ENCODE assay signal across 8 cellular contexts in the genomic region with DNA sequence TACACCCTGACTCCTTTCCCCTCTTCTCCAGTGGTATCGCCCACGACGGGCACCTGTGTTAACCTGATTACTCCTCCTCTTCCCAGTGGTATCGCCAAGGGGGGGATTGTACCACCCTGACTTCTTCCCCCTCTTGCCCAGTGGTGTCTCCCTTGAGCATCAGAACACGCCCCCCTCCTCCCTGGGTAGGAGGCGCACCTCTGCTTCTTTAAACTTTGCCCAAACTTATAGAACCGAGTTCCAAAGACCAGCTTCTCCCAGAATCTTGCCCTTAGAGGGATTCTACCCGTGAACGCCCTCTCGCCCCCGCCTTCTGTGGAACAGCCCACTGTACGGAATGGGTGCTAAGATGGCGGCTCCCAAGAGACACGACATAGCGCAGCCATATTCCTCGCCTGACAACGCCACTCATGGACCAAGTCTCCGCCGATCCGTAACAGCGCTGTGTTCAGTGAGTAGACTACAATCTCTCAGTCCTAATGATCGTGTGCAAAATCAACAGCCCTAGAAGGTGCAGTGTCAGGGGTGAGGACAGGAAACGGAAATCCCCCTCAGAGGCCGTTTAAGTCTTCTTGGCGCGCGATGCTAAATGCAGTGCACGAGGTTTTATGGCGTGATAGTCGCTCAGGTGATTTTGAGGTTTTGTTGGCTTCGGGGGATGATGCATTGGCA. TPM values are rescaled to one million over a fixed set of nuclear protein-coding genes. Genes with fewer than 3 reads are reported as not detected.
DNase-seq lines count a peak whose midpoint lies in the region; ATAC-seq and TF ChIP-seq lines count a peak whose summit lies in the region.

No MANE protein-coding gene starts in this region.

- H3K4me1 Mint-ChIP-seq in activated CD8-positive, alpha-beta T cell treated with anti-CD3 and anti-CD28 coated beads for 36 hours (ENCODE audit: low read depth) = peaks cover 14% of the 10 kb centered on the region

- no peak for TF ChIP-seq CTCF in activated CD8-positive, alpha-beta T cell treated with anti-CD3 and anti-CD28 coated beads for 36 hours (IDR thresholded peaks at IDR 0.05)
- no peak for TF ChIP-seq CTCF in lower leg skin (IDR thresholded peaks at IDR 0.05)

- no peak overlapping the region for H3K4me3 ChIP-seq in lower leg skin (ENCODE audit: low read depth, poor library complexity, severe bottlenecking)

- H3K27me3 Mint-ChIP-seq in activated CD8-positive, alpha-beta T cell treated with anti-CD3 and anti-CD28 coated beads for 36 hours = no peaks in the 10 kb centered on the region

- no peak for TF ChIP-seq POLR2A in lower leg skin (IDR thresholded peaks at IDR 0.05)

- peaks cover 5% of the 10 kb centered on the region for H3K36me3 Mint-ChIP-seq in activated CD8-positive, alpha-beta T cell treated with anti-CD3 and anti-CD28 coated beads for 36 hours (ENCODE audit: low read depth)

- WGBS in lower leg skin, 2 donors = 31 to 48% methylated on average over 28 to 31 of the region's 31 CpGs

- ATAC-seq in HG02840 (IDR thresholded peaks at IDR 0.05; ENCODE audit: low FRiP score, unreplicated experiment) = peak; percentile 44
- peak; percentile 89 for ATAC-seq in activated CD8-positive, alpha-beta T cell treated with anti-CD3 and anti-CD28 coated beads for 36 hours

- H3K9me3 Mint-ChIP-seq in activated CD8-positive, alpha-beta T cell treated with anti-CD3 and anti-CD28 coated beads for 36 hours = peaks cover 3% of the 10 kb centered on the region

- H3K4me3 Mint-ChIP-seq in activated CD8-positive, alpha-beta T cell treated with anti-CD3 and anti-CD28 coated beads for 36 hours = peak overlapping the region; percentile 80

- POLR2A ChIA-PET in activated CD8-positive, alpha-beta T cell treated with anti-CD3 and anti-CD28 coated beads for 36 hours (lab: Charles Lee) = no interaction called here

- H3K27ac Mint-ChIP-seq in activated CD8-positive, alpha-beta T cell treated with anti-CD3 and anti-CD28 coated beads for 36 hours = peak overlapping the region; percentile 97

- CTCF ChIA-PET in activated CD8-positive, alpha-beta T cell treated with anti-CD3 and anti-CD28 coated beads for 36 hours (lab: Charles Lee) = no interaction called here

- intact Hi-C loops in activated CD8-positive, alpha-beta T cell treated with anti-CD3 and anti-CD28 coated beads for 36 hours (cut with micrococcal nuclease) = no loop called here
- intact Hi-C loops in lower leg skin (cut with DNase I; ENCODE audit: low total_unique reads) = no loop called here

- DNase-seq in DMS79 (lab: John Stamatoyannopoulos, UW) = peak; percentile 75
- DNase-seq in NCI-H345 treated with DMSO at 0.1 percent for 48 hours (lab: John Stamatoyannopoulos, UW; ENCODE audit: unreplicated experiment) = peak; percentile 84
- peak; percentile 80 for DNase-seq in activated CD8-positive, alpha-beta T cell treated with anti-CD3 and anti-CD28 coated beads for 36 hours
- peak; percentile 77 for DNase-seq in ecto neural progenitor cell (ENCODE audit: low spot score)
- peak; percentile 18 to 88 for DNase-seq in lower leg skin (ENCODE audit: low spot score in 2 of 2)
- peak; percentile 68 for DNase-seq in stimulated activated CD4-positive, alpha-beta T cell treated with anti-CD3 and anti-CD28 coated beads, Interleukin-4, amount 100 ng/mL, for 1 hour
- no peak for DNase-seq in NK-92 treated with Interleukin-12 subunit alpha and Interleukin-12 subunit beta, amount 100 ng/mL, for 24 hours (lab: John Stamatoyannopoulos, UW)

RNA-seq across cellular contexts. Expression of gene ZNF157, which starts 4.2 kb away (rescaled TPM):
- total RNA-seq in activated CD8-positive, alpha-beta T cell treated with anti-CD3 and anti-CD28 coated beads for 36 hours = 1 to 10 TPM in 1 of 2 experiments, under 1 TPM in 1; 0.52 to 1.0 TPM
- total RNA-seq in lower leg skin = under 1 TPM in 2 of 4 donors, not detected in 2; 0.19 TPM
